ENCODE assay signal across 2 cellular contexts in genomic region chr17:19321481-19322128, GRCh38.
TF ChIP-seq lines count a peak whose summit lies in the region.

No MANE protein-coding gene starts in this region.

TF ChIP-seq in endothelial cell of umbilical vein, 7 proteins besides CTCF, POLR2A, EP300 and RAD21:
- TF ChIP-seq MAX (IDR thresholded peaks at IDR 0.05; ENCODE audit: insufficient read depth, insufficient read length) (no peak), GATA2 (IDR thresholded peaks at IDR 0.05; ENCODE audit: insufficient read depth, insufficient read length, low read depth, low read length) (no peak), FOS (IDR thresholded peaks at IDR 0.05; ENCODE audit: borderline replicate concordance, insufficient read depth, low read length) (no peak), POLR2AphosphoS5 (IDR thresholded peaks at IDR 0.05; ENCODE audit: insufficient read depth, low read depth, low read length) (no peak), MYC (IDR thresholded peaks at IDR 0.05; ENCODE audit: low read depth, low read length) (no peak), JUN (IDR thresholded peaks at IDR 0.05; ENCODE audit: borderline replicate concordance, insufficient read depth, insufficient read length, low read depth) (no peak), EZH2 (IDR thresholded peaks at IDR 0.05; ENCODE audit: borderline replicate concordance, low read depth, low read length, severe bottlenecking) (no peak)

TF ChIP-seq in HepG2, 621 proteins besides CTCF, POLR2A, EP300 and RAD21:
- no peak for TF ChIP-seq SNAPC4 (CRISPR knock-in tag; IDR thresholded peaks at IDR 0.05)
- no peak for TF ChIP-seq TCF12 (IDR thresholded peaks at IDR 0.05)
- TF ChIP-seq TCF12 (CRISPR knock-in tag; IDR thresholded peaks at IDR 0.05) = no peak
- TF ChIP-seq ZNF839 (CRISPR knock-in tag; IDR thresholded peaks at IDR 0.05; ENCODE audit: borderline replicate concordance) = no peak
- 0 out of 2 replicates have a peak, but pooled peaks have one; percentile 19 for TF ChIP-seq ZBTB7A (CRISPR knock-in tag; IDR thresholded peaks at IDR 0.05)
- no peak for TF ChIP-seq ETS1 (CRISPR knock-in tag; IDR thresholded peaks at IDR 0.05)
